25 cellular contexts compared by ENCODE assay signal in the genomic region with DNA sequence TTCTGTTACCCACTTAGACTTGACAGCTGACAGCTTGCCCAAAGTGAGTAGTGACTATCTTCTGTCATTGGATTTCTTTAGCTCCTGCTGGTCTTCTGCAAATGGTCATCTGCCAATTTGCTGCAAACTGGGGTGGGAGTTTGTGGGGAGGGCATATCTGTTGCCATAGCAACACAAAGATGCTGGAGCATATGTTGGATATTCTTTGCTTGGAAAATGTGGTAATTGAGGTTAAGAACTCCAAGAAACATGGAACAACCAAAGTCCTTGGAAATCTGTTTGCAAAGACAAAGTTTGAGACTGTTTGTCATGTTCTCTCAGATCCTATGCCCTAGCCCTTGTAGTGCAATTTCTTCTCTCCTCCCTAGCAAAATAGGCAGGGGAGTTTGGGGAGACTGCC.
"Had no signal": no experiment of that assay in that cellular context is flagged by ENCODE, and none has a peak within 500 bp of the region (broad histone marks: within the 10 kb centered on the region; RNA-seq: fewer than 3 reads in every experiment).

No MANE protein-coding gene starts in this region.

- H3K36me3 Mint-ChIP-seq: mesothelial cell of epicardium, neural progenitor cell, type B pancreatic cell had no signal

- H3K4me3 Mint-ChIP-seq: immature natural killer cell; mesothelial cell of epicardium; naive thymus-derived CD4-positive, alpha-beta T cell; nephron; neural progenitor cell; type B pancreatic cell had no signal

- H3K4me1 Mint-ChIP-seq: mesothelial cell of epicardium, nephron had no signal

- ATAC-seq: left lobe of liver; naive thymus-derived CD4-positive, alpha-beta T cell; psoas muscle; right cardiac atrium; stimulated activated naive B cell treated with anti-CD40 and anti-IgM and Interleukin-4, amounts not matched to agents 10 μg/mL and 1 μg/mL and 100 μg/mL, for 72 hours had no signal

- H3K27ac ChIP-seq: neural progenitor cell, ovary, psoas muscle, skin epidermis, spleen, testis, tibial artery had no signal

- H3K27ac Mint-ChIP-seq: mesothelial cell of epicardium, nephron, neural progenitor cell, type B pancreatic cell had no signal

- H3K36me3 ChIP-seq: neural progenitor cell, ovary had no signal

- H3K9me3 Mint-ChIP-seq: immature natural killer cell; mesothelial cell of epicardium; naive thymus-derived CD4-positive, alpha-beta T cell; nephron; neural progenitor cell; type B pancreatic cell had no signal

- H3K4me2 ChIP-seq: neural progenitor cell had no signal

- H2AFZ ChIP-seq: neural progenitor cell had no signal

- H3K9me3 ChIP-seq: ovary, psoas muscle, spleen, testis, tibial artery had no signal

- H3K4me1 ChIP-seq: psoas muscle, testis, tibial artery had no signal

- DNase-seq: cerebellar nuclear complex; dorsolateral prefrontal cortex; effector CD4-positive, alpha-beta T cell; hypothalamus; immature natural killer cell; kidney; mesenchymal stem cell; naive thymus-derived CD4-positive, alpha-beta T cell; nucleus accumbens; ovary; posterior cingulate gyrus; psoas muscle; right cardiac atrium; spleen; stimulated activated CD4-positive, alpha-beta T cell treated with anti-CD3 and anti-CD28 coated beads, Interleukin-4, amount 100 ng/mL, for 4 hours; stimulated activated naive B cell treated with anti-CD40 and anti-IgM and Interleukin-4, amounts not matched to agents 10 μg/mL and 1 μg/mL and 100 μg/mL, for 72 hours; substantia nigra; testis; tibial artery had no signal

- H3K4me3 ChIP-seq: dorsolateral prefrontal cortex, neural progenitor cell, ovary, psoas muscle, skin epidermis, spleen, testis, tibial artery had no signal

- H3K27me3 Mint-ChIP-seq: naive thymus-derived CD4-positive, alpha-beta T cell; stimulated activated naive B cell treated with anti-CD40 and anti-IgM and Interleukin-4, amounts not matched to agents 10 μg/mL and 1 μg/mL and 100 μg/mL, for 72 hours had no signal

- H3K27me3 ChIP-seq: dorsolateral prefrontal cortex, neural progenitor cell, ovary, spleen, testis, tibial artery had no signal
